Comparison of ENCODE assay signal across 24 cellular contexts in genomic region chr12:42571327-42572009, GRCh38. TPM values are rescaled to one million over a fixed set of nuclear protein-coding genes. Genes with fewer than 3 reads are reported as not detected.
DNase-seq lines count a peak whose midpoint lies in the region; ATAC-seq and TF ChIP-seq lines count a peak whose summit lies in the region.
"Had no signal": no experiment of that assay in that cellular context is flagged by ENCODE, and none has a peak within 500 bp of the region (broad histone marks: within the 10 kb centered on the region; RNA-seq: fewer than 3 reads in every experiment).

No MANE protein-coding gene starts in this region.

- H3K36me3 ChIP-seq in cardiac muscle cell (peaks cover 9% of the 10 kb centered on the region), IMR-90 (ENCODE audit: control insufficient read depth, insufficient read depth, low read length) (no peaks in the 10 kb centered on the region), smooth muscle cell (ENCODE audit: low read depth) (no peaks in the 10 kb centered on the region)
- H3K36me3 ChIP-seq: MG63 had no signal

- H3K4me1 ChIP-seq in cardiac muscle cell (ENCODE audit: low read depth) = peaks cover 50% of the 10 kb centered on the region
- peaks cover 5% of the 10 kb centered on the region; the same call in 1 of the 2 replicates for H3K4me1 ChIP-seq in IMR-90 (ENCODE audit: control insufficient read depth, insufficient read depth, low read length)
- peaks cover 12% of the 10 kb centered on the region for H3K4me1 ChIP-seq in smooth muscle cell (ENCODE audit: low read depth)

- POLR2A ChIA-PET in IMR-90 (lab: Charles Lee; ENCODE audit: unreplicated experiment) = interaction anchor here (0.5 kb wide), 1 partner anchor 88 kb away, joined by 4 read pairs; no protein-coding TSS in a partner anchor
- POLR2A ChIA-PET in WTC11 (lab: Charles Lee) = no interaction called here

- TF ChIP-seq POLR2A in IMR-90 (IDR thresholded peaks at IDR 0.05; ENCODE audit: low read depth, low read length) = no peak

- H3K18ac ChIP-seq in IMR-90 (ENCODE audit: low read depth, low read length) = no peak overlapping the region; the same call in 1 of the 2 replicates

- H3K9me3 ChIP-seq in cardiac muscle cell (ENCODE audit: low read depth) (no peaks in the 10 kb centered on the region), IMR-90 (ENCODE audit: control insufficient read depth, insufficient read depth, low read length) (no peaks in the 10 kb centered on the region), smooth muscle cell (replicated peaks; ENCODE audit: low read depth) (no peaks in the 10 kb centered on the region)
- H3K9me3 ChIP-seq: MG63 had no signal

- H3K56ac ChIP-seq in IMR-90 (ENCODE audit: extremely low read depth, insufficient read depth, low read length) = no peak overlapping the region

- no peak overlapping the region for H4K8ac ChIP-seq in IMR-90 (ENCODE audit: low read depth in 2 of 2, low read length in 2 of 2)

- TF ChIP-seq RAD21 in IMR-90 (IDR thresholded peaks at IDR 0.05; ENCODE audit: low read length) = no peak

- 0 out of 2 replicates have a peak overlapping the region, but pooled peaks have one; percentile 8 for H2AK5ac ChIP-seq in IMR-90 (ENCODE audit: low read depth, low read length)

- H3K36me3 Mint-ChIP-seq in WTC11 = no peaks in the 10 kb centered on the region

- no peak overlapping the region; the same call in 1 of the 2 replicates for H3K23ac ChIP-seq in IMR-90 (ENCODE audit: low read depth, low read length)

- peaks cover 7% of the 10 kb centered on the region for H3K27me3 Mint-ChIP-seq in WTC11 (ENCODE audit: low read depth)

- peak overlapping the region; percentile 14; the same call in 1 of the 3 replicates for H2BK15ac ChIP-seq in IMR-90 (ENCODE audit: low read depth, low read length)

- peaks cover 100% of the 10 kb centered on the region for H3K79me2 ChIP-seq in smooth muscle cell (ENCODE audit: low read depth)

- dilution Hi-C loops in IMR-90 (cut with HindIII; ENCODE audit: low sequenced_read_pairs, unreplicated experiment) = no loop called here

- H3K27ac Mint-ChIP-seq in WTC11 = no peak overlapping the region

- WGBS in IMR-90 (ENCODE audit: extremely low coverage in 2 of 2, insufficient read length in 1 of 2), 2 experiments = no CpG with 5 or more reads among the region's 2 CpGs
- WGBS in smooth muscle cell (ENCODE audit: low lambda C conversion rate) = 95% methylated on average over 2 of the region's 2 CpGs

- H3K9ac ChIP-seq in IMR-90 (ENCODE audit: low read depth, low read length) = no peak overlapping the region
- no peak overlapping the region for H3K9ac ChIP-seq in smooth muscle cell (ENCODE audit: low read depth)

- no peak overlapping the region; the same call in 1 of the 2 replicates for H3K14ac ChIP-seq in IMR-90 (replicated peaks; ENCODE audit: low read depth, low read length)

- peak overlapping the region; percentile 38; the same call in 1 of the 2 replicates for H3K4me2 ChIP-seq in IMR-90 (ENCODE audit: low read depth, low read length)
- H3K4me2 ChIP-seq in smooth muscle cell = no peak overlapping the region

- no peak overlapping the region for H2BK5ac ChIP-seq in IMR-90 (ENCODE audit: low read depth, low read length, poor library complexity, severe bottlenecking)

- peaks cover 26% of the 10 kb centered on the region for H3F3A ChIP-seq in smooth muscle cell (ENCODE audit: low read depth)

- H3K4me3 Mint-ChIP-seq in WTC11 = no peak overlapping the region

- H3K9me3 Mint-ChIP-seq in WTC11 = peaks cover 5% of the 10 kb centered on the region

- H2AFZ ChIP-seq in IMR-90 (replicated peaks; ENCODE audit: low read length, poor library complexity) (peak overlapping the region; percentile 34), smooth muscle cell (ENCODE audit: low read depth) (no peak overlapping the region)

- peak overlapping the region; percentile 50; the same call in 1 of the 2 replicates for H3K4ac ChIP-seq in IMR-90 (ENCODE audit: low read depth, low read length)

- peak overlapping the region; percentile 22; the same call in 1 of the 2 replicates for H4K5ac ChIP-seq in IMR-90 (ENCODE audit: low read depth, low read length)

- H4K20me1 ChIP-seq in IMR-90 (ENCODE audit: insufficient read depth, low read length) (no peaks in the 10 kb centered on the region), smooth muscle cell (ENCODE audit: low read depth) (peaks cover 100% of the 10 kb centered on the region)

- no peak for ATAC-seq in left cardiac atrium
- ATAC-seq in IMR-90 (ENCODE audit: low read depth) = no peak
- ATAC-seq in WTC11 = peak; percentile 47
- ATAC-seq: PC-3, SK-N-SH treated with all-trans-retinoic acid at 6 μM for 48 hours had no signal

- intact Hi-C loops in left cardiac atrium (cut with DNase I) = no loop called here
- intact Hi-C loops in IMR-90 (cut with micrococcal nuclease) = no loop called here

- no peak overlapping the region for H3K4me3 ChIP-seq in cardiac muscle cell
- H3K4me3 ChIP-seq in IMR-90 (ENCODE audit: insufficient read depth, low read depth, low read length) = no peak overlapping the region
- no peak overlapping the region for H3K4me3 ChIP-seq in smooth muscle cell
- H3K4me3 ChIP-seq: MG63 had no signal

- no peak overlapping the region for H2AK9ac ChIP-seq in IMR-90 (replicated peaks; ENCODE audit: low read depth, low read length, poor library complexity)

- peak overlapping the region; percentile 69 for H3K27ac ChIP-seq in cardiac muscle cell
- H3K27ac ChIP-seq in IMR-90 (ENCODE audit: insufficient read depth, low read length) = no peak overlapping the region
- peak overlapping the region; percentile 45 for H3K27ac ChIP-seq in smooth muscle cell (ENCODE audit: low read depth)

- H2BK120ac ChIP-seq in IMR-90 (ENCODE audit: low read depth, low read length) = no peak overlapping the region

- no TSS peak for BruUV-seq in IMR-90 (replicated peaks; lab: Mats Ljungman, UMichigan)

- DNase-seq in cardiac muscle cell (ENCODE audit: low read depth in 1 of 2, low spot score in 1 of 2) (no peak), left cardiac atrium (no peak), IMR-90 (no peak), WTC11 (ENCODE audit: low spot score) (no peak), smooth muscle cell (lab: John Stamatoyannopoulos, UW; ENCODE audit: unreplicated experiment) (no peak), G401 (ENCODE audit: low spot score) (no peak), iPS-NIHi11 (ENCODE audit: low spot score) (no peak), DMS153 treated with DMSO at 0.1 percent for 48 hours (lab: John Stamatoyannopoulos, UW; ENCODE audit: unreplicated experiment) (no peak)
- DNase-seq: 8988T, ACHN, Calu3, DND-41, KBM-7, MG63, NCI-H1048, NCI-H1417, NCI-H187, NCI-H2081 treated with DMSO at 0.1 percent for 48 hours, NCI-H2171, NCI-H345, NCI-H524, NCI-H748 treated with DMSO at 0.1 percent for 48 hours, PC-3 had no signal

- CTCF ChIA-PET in IMR-90 (lab: Yijun Ruan, JAX) = interaction anchor here (0.5 kb wide), 1 partner anchor 218 kb away, joined by 3 read pairs; no protein-coding TSS in a partner anchor
- CTCF ChIA-PET in WTC11 (lab: Charles Lee) = interaction anchor here (0.5 to 2.1 kb wide), 3 partner anchors 88 to 280 kb away, joined by 3 to 12 read pairs (median 4); no protein-coding TSS in a partner anchor

- H3K27me3 ChIP-seq in cardiac muscle cell (no peaks in the 10 kb centered on the region), IMR-90 (ENCODE audit: control insufficient read depth, insufficient read depth, low read length) (no peaks in the 10 kb centered on the region), smooth muscle cell (ENCODE audit: low read depth) (no peaks in the 10 kb centered on the region)
- H3K27me3 ChIP-seq: MG63 had no signal

- peaks cover 22% of the 10 kb centered on the region for H3K4me1 Mint-ChIP-seq in WTC11

- TF ChIP-seq CTCF in cardiac muscle cell (IDR thresholded peaks at IDR 0.05; ENCODE audit: low read depth, low read length) (no peak), IMR-90 (conservative IDR thresholded peaks at IDR 0.05; ENCODE audit: low read depth, low read length) (no peak), WTC11 (IDR thresholded peaks at IDR 0.05) (no peak), smooth muscle cell (IDR thresholded peaks at IDR 0.05; ENCODE audit: borderline replicate concordance, insufficient read depth, poor library complexity, severe bottlenecking) (no peak)

- no peak overlapping the region for H4K91ac ChIP-seq in IMR-90 (ENCODE audit: insufficient read depth, low read depth, low read length)

- in situ Hi-C loops in IMR-90 (cut with MboI; ENCODE audit: low sequenced_read_pairs) = no loop called here
- in situ Hi-C loops in G401 (cut with HindIII; ENCODE audit: low sequenced_read_pairs) = no loop called here

- no peaks in the 10 kb centered on the region; the same call in 1 of the 2 replicates for H3K9me1 ChIP-seq in IMR-90 (ENCODE audit: insufficient read depth, low read length)

- H2BK20ac ChIP-seq in IMR-90 (ENCODE audit: low read depth, low read length) = no peak overlapping the region

- peaks cover 7 to 28% of the 10 kb centered on the region in 2 experiments; a peak in 3 of 4 replicates for H3K79me1 ChIP-seq in IMR-90 (ENCODE audit: low read depth in 1 of 2, low read length in 2 of 2)

TF ChIP-seq in IMR-90, 13 proteins besides CTCF, POLR2A, EP300 and RAD21 (continues in another document):
- TF ChIP-seq USF2 (IDR thresholded peaks at IDR 0.05; ENCODE audit: low read depth, low read length) = no peak

RNA-seq across cellular contexts. Expression of gene PRICKLE1, which starts 18.1 kb away (rescaled TPM):
- total RNA-seq in cardiac muscle cell (58.8 and 71.4 TPM in 2 replicates), left cardiac atrium (10 to 100 TPM in 1 of 2 donors, 1 to 10 TPM in 1; 9.4 to 15.3 TPM), IMR-90 (2012; rRNA removed) (20.8 and 21.3 TPM in 2 replicates), WTC11 (2021) (11.7 to 16.4 TPM (median 15.3 TPM) in 3 replicates), smooth muscle cell (39.4 and 45.7 TPM in 2 replicates)
- polyA plus RNA-seq in cardiac muscle cell (105 and 121 TPM in 2 replicates), IMR-90 (2012; rRNA removed) (20.4 and 21.7 TPM in 2 replicates), smooth muscle cell (42.2 and 55.4 TPM in 2 replicates)
- 8.1 and 14.7 TPM in 2 replicates for polyA plus RNA-seq in IMR-90 (2012; cell fraction: cytosol; rRNA removed)
- polyA plus RNA-seq in IMR-90 (2012; cell fraction: nucleus; rRNA removed; ENCODE audit: low replicate concordance) = 28.9 and 30.5 TPM in 2 replicates
- total RNA-seq in G401 (2014; rRNA removed; shearing (Covaris generic)) = 7.4 and 17.9 TPM in 2 replicates
